ENCODE assay signal across 8 cellular contexts in the genomic region with DNA sequence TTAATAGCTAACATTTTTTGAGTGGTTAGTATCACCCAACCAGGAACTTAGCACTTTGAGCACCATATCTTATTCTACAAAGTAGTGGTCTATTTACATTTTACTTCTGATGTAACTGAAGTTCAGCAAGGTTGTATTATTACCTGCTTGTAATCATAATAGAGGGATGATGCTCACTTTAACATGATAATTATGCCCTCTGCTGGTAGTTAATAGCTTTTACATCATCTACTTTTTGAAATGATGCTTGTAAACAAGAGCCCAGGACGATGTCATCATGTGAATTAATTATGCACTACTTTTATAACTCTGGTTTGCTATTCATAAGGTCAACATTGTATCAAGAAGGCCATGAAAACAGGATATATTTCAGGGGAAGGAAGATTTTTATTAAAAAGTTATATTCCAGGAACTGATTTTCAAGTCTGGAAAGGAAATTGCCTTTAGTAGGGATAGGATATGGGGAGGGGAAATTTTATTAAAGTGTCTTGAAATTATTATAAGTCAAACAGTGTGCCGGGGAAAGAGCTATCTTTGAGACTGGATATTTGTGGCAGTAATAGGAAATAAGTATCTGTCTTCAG.
DNase-seq lines count a peak whose midpoint lies in the region; ATAC-seq, FAIRE-seq and TF ChIP-seq lines count a peak whose summit lies in the region.

No MANE protein-coding gene starts in this region.

- ATAC-seq in GM18502 (IDR thresholded peaks at IDR 0.05; ENCODE audit: poor library complexity, unreplicated experiment) (peak; percentile 85), HG02884 (IDR thresholded peaks at IDR 0.05; ENCODE audit: unreplicated experiment) (peak; percentile 81), WTC11 (peak; percentile 65)

- no peaks in the 10 kb centered on the region for H3K9me3 ChIP-seq in kidney (ENCODE audit: control insufficient read depth in 1 of 2, low read length in 2 of 2)

- no peaks in the 10 kb centered on the region for H3K36me3 ChIP-seq in kidney (ENCODE audit: control insufficient read depth in 1 of 2, insufficient read depth in 2 of 2, low read length in 2 of 2)

- no peaks in the 10 kb centered on the region for H3K4me1 ChIP-seq in kidney (ENCODE audit: control insufficient read depth in 1 of 2, insufficient read depth in 1 of 2, low read depth in 1 of 2, low read length in 2 of 2)

- POLR2A ChIA-PET in AG04449 (lab: Yijun Ruan, JAX): no interaction called here
- POLR2A ChIA-PET in WTC11 (lab: Charles Lee): no interaction called here

- peak; percentile 82 for FAIRE-seq in kidney (lab: Jason Lieb, UNC)

- no peak for DNase-seq in AG04449 (ENCODE audit: low read depth, low spot score)
- peak; percentile 45 for DNase-seq in NCI-H187 treated with DMSO at 0.1 percent for 48 hours (lab: John Stamatoyannopoulos, UW)
- DNase-seq in WTC11 (ENCODE audit: low spot score): no peak
- no peak for DNase-seq in kidney
- no peak for DNase-seq in T-helper 2 cell treated with Interferon-gamma antibody and Interleukin-4, amounts not matched to agents 5 μg/mL and 100 μg/mL, for 36 hours (ENCODE audit: low spot score)
- DNase-seq in NCI-H524 treated with DMSO at 0.1 percent for 48 hours (lab: John Stamatoyannopoulos, UW): no peak

- no peaks in the 10 kb centered on the region for H3K36me3 Mint-ChIP-seq in WTC11
- no peaks in the 10 kb centered on the region for H3K36me3 Mint-ChIP-seq in T-helper 2 cell treated with Interferon-gamma antibody and Interleukin-4, amounts not matched to agents 5 μg/mL and 100 μg/mL, for 36 hours (ENCODE audit: low read depth)

- H3K9ac ChIP-seq in kidney (ENCODE audit: low read length in 2 of 2): no peak overlapping the region

- no peak overlapping the region for H3K4me3 ChIP-seq in AG04449 (ENCODE audit: low read depth, low read length)
- no peak overlapping the region for H3K4me3 ChIP-seq in kidney (ENCODE audit: low read length in 2 of 2)

- H3K27ac ChIP-seq in kidney (ENCODE audit: low read depth in 2 of 2, low read length in 2 of 2): no peak overlapping the region

- TF ChIP-seq CTCF in AG04449 (IDR thresholded peaks at IDR 0.05; ENCODE audit: insufficient read depth, low read length, missing control alignments): peak; percentile 22
- peak; percentile 43 for TF ChIP-seq CTCF in WTC11 (IDR thresholded peaks at IDR 0.05)
- peak; percentile 29 for TF ChIP-seq CTCF in kidney (IDR thresholded peaks at IDR 0.05; ENCODE audit: borderline replicate concordance, extremely low read depth, insufficient read depth)

- intact Hi-C loops in kidney (cut with DNase I): no loop called here

- CTCF ChIA-PET in AG04449 (lab: Yijun Ruan, JAX): interaction anchor here (0.7 to 2.2 kb wide), 24 partner anchors 11 to 654 kb away, joined by 3 to 71 read pairs (median 5); no protein-coding TSS in a partner anchor
- CTCF ChIA-PET in WTC11 (lab: Charles Lee): interaction anchor here (0.5 to 2.5 kb wide), 28 partner anchors 9 to 656 kb away, joined by 3 to 90 read pairs (median 4); partner anchors contain the start of gene VWDE

- no peak overlapping the region for H3K4me3 Mint-ChIP-seq in WTC11
- no peak overlapping the region for H3K4me3 Mint-ChIP-seq in T-helper 2 cell treated with Interferon-gamma antibody and Interleukin-4, amounts not matched to agents 5 μg/mL and 100 μg/mL, for 36 hours

- H3K4me1 Mint-ChIP-seq in WTC11: peaks cover 29% of the 10 kb centered on the region
- H3K4me1 Mint-ChIP-seq in T-helper 2 cell treated with Interferon-gamma antibody and Interleukin-4, amounts not matched to agents 5 μg/mL and 100 μg/mL, for 36 hours (ENCODE audit: low read depth): no peaks in the 10 kb centered on the region

- no peaks in the 10 kb centered on the region for H3K9me3 Mint-ChIP-seq in WTC11
- no peaks in the 10 kb centered on the region for H3K9me3 Mint-ChIP-seq in T-helper 2 cell treated with Interferon-gamma antibody and Interleukin-4, amounts not matched to agents 5 μg/mL and 100 μg/mL, for 36 hours

- H3K27me3 Mint-ChIP-seq in WTC11 (ENCODE audit: low read depth): no peaks in the 10 kb centered on the region
- H3K27me3 Mint-ChIP-seq in T-helper 2 cell treated with Interferon-gamma antibody and Interleukin-4, amounts not matched to agents 5 μg/mL and 100 μg/mL, for 36 hours (ENCODE audit: low read depth): no peaks in the 10 kb centered on the region

- no peak overlapping the region for H3K27ac Mint-ChIP-seq in WTC11
- no peak overlapping the region for H3K27ac Mint-ChIP-seq in T-helper 2 cell treated with Interferon-gamma antibody and Interleukin-4, amounts not matched to agents 5 μg/mL and 100 μg/mL, for 36 hours

TF ChIP-seq in WTC11, 78 proteins besides CTCF, POLR2A, EP300 and RAD21:
- TF ChIP-seq RORB (CRISPR knock-in tag; IDR thresholded peaks at IDR 0.05) (no peak), SMAD4 (CRISPR knock-in tag; IDR thresholded peaks at IDR 0.05) (no peak), ZNF219 (CRISPR knock-in tag; IDR thresholded peaks at IDR 0.05; ENCODE audit: borderline replicate concordance) (no peak), CREM (CRISPR knock-in tag; IDR thresholded peaks at IDR 0.05) (no peak), ELF4 (CRISPR knock-in tag; IDR thresholded peaks at IDR 0.05; ENCODE audit: low read depth) (no peak)
- TF ChIP-seq, protein P1, sequence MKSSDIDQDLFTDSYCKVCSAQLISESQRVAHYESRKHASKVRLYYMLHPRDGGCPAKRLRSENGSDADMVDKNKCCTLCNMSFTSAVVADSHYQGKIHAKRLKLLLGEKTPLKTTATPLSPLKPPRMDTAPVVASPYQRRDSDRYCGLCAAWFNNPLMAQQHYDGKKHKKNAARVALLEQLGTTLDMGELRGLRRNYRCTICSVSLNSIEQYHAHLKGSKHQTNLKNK (CRISPR knock-in tag; IDR thresholded peaks at IDR 0.05): no peak
